8 cellular contexts compared by ENCODE assay signal in the genomic region with DNA sequence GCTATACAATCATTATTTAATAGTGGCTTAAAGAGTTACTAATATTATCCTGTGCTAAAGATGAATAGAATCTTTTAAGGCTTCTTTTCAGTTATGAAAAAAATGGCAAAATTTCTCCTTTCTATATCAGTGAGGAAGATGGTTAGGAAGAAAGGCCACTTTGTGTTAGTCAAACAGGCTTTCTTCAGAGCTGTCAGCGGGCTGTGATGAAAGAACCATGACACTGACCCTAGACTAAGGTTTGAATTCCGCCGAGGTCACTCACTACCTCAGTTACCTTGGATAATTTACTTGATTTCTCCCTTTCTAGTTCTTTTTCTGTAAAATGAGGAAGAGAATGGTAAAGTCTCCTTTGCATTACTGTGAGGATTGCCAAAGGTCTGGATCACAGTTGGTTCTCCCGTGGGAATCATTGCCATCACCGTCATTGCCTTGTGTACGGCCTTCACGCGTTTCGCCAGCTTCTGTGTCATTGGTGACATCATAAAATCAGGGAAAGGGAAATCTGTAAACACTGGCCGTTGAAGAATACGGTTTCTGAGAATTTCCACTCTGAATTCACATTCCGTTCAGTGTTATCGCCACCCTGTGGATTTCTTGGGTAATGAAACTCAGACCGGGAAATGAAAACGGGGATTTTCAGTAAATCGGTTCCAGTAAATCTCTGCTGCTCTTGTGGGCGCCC. TPM values are rescaled to one million over a fixed set of nuclear protein-coding genes. Genes with fewer than 3 reads are reported as not detected.
A peak's percentile ranks its signal among the peaks of the same experiment; 100 is the strongest.
DNase-seq lines count a peak whose midpoint lies in the region; ATAC-seq, FAIRE-seq and TF ChIP-seq lines count a peak whose summit lies in the region.

No MANE protein-coding gene starts in this region.

- TF ChIP-seq CTCF in astrocyte of the spinal cord (IDR thresholded peaks at IDR 0.05; ENCODE audit: low read depth, low read length) (peak; percentile 91), gastrocnemius medialis (IDR thresholded peaks at IDR 0.05 in 4 of 5, conservative IDR thresholded peaks at IDR 0.05 in 1 of 5) (peak; percentile 86 to 93 (median 89))

- DNase-seq in GM12892 (ENCODE audit: insufficient read length) (peak; percentile 8), NCI-H1694 (lab: John Stamatoyannopoulos, UW) (peak; percentile 94), T-helper 22 cell (ENCODE audit: low read depth) (peak; percentile 17), astrocyte of the spinal cord (ENCODE audit: low read depth, low spot score) (peak; percentile 96), iPS DF 19.7 (ENCODE audit: low read depth, low spot score) (peak; percentile 54), gastrocnemius medialis (peak; percentile 45 to 66)

- no peaks in the 10 kb centered on the region for H3K9me3 ChIP-seq in gastrocnemius medialis

- peak; percentile 93 for ATAC-seq in HG02798 (IDR thresholded peaks at IDR 0.05; ENCODE audit: poor library complexity, unreplicated experiment)
- ATAC-seq in gastrocnemius medialis: peak; percentile 93 to 97
- ATAC-seq in HG02981 (IDR thresholded peaks at IDR 0.05; ENCODE audit: unreplicated experiment): no peak

- H3K36me3 ChIP-seq in gastrocnemius medialis: no peaks in the 10 kb centered on the region

- H3K4me1 ChIP-seq in gastrocnemius medialis: peaks cover 0 to 5% of the 10 kb centered on the region in 2 donors

- FAIRE-seq in GM12892 (lab: Jason Lieb, UNC): peak; percentile 95

- TF ChIP-seq POLR2A in GM12892 (IDR thresholded peaks at IDR 0.05; ENCODE audit: low read depth, low read length) (no peak), gastrocnemius medialis (IDR thresholded peaks at IDR 0.05) (peak in 1 of 2 donors; percentile 13)

- intact Hi-C loops in gastrocnemius medialis (cut with DNase I; ENCODE audit: low total_unique reads): loop anchor here (1.0 to 5.0 kb wide), 5 partner anchors 27 to 513 kb away; a partner anchor contains a TSS

- in situ Hi-C loops in astrocyte of the spinal cord (cut with HindIII; ENCODE audit: low sequenced_read_pairs): no loop called here
- in situ Hi-C loops in gastrocnemius medialis (cut with MboI; ENCODE audit: low sequenced_read_pairs in 4 of 4): loop anchor here (5.0 to 10.0 kb wide), 4 partner anchors 65 to 515 kb away; a partner anchor contains a TSS

- H3K4me3 ChIP-seq in astrocyte of the spinal cord (ENCODE audit: low read depth, low read length) (peak overlapping the region; percentile 22), gastrocnemius medialis (peak overlapping the region; percentile 42 to 51 (median 48))

- peak overlapping the region; percentile 50 to 72 (median 62) for H3K27ac ChIP-seq in gastrocnemius medialis

- no peaks in the 10 kb centered on the region for H3K27me3 ChIP-seq in gastrocnemius medialis

RNA-seq across cellular contexts. Expression of a gene that starts 26.7 kb away (rescaled TPM):
- polyA plus RNA-seq in GM12892 (2012; ENCODE audit: missing spikeins): 158 TPM
- 1,000 to 10,000 TPM; 3,451 to 6,393 (median 4,786) TPM for total RNA-seq in gastrocnemius medialis

RNA-seq across cellular contexts. Expression of a gene that starts 52.6 kb away (rescaled TPM):
- not detected for polyA plus RNA-seq in GM12892 (2012; ENCODE audit: missing spikeins)
- not detected for total RNA-seq in gastrocnemius medialis

RNA-seq across cellular contexts. Expression of a gene that starts 57.2 kb away (rescaled TPM):
- not detected for polyA plus RNA-seq in GM12892 (2012; ENCODE audit: missing spikeins)
- total RNA-seq in gastrocnemius medialis: under 1 TPM in 1 of 4 donors, not detected in 3; 0.36 TPM

Comparison
In these comparisons a context has a peak if more than half of its experiments do, and no peak if none do; other contexts are left out.
1. DNase-seq: peak in every context shown above with its lines; median percentile 96 in astrocyte of the spinal cord; 94 in NCI-H1694; 56 in gastrocnemius medialis; 54 in iPS DF 19.7; 17 in T-helper 22 cell; 8 in GM12892.